ENCODE assay signal across 8 cellular contexts in the genomic region with DNA sequence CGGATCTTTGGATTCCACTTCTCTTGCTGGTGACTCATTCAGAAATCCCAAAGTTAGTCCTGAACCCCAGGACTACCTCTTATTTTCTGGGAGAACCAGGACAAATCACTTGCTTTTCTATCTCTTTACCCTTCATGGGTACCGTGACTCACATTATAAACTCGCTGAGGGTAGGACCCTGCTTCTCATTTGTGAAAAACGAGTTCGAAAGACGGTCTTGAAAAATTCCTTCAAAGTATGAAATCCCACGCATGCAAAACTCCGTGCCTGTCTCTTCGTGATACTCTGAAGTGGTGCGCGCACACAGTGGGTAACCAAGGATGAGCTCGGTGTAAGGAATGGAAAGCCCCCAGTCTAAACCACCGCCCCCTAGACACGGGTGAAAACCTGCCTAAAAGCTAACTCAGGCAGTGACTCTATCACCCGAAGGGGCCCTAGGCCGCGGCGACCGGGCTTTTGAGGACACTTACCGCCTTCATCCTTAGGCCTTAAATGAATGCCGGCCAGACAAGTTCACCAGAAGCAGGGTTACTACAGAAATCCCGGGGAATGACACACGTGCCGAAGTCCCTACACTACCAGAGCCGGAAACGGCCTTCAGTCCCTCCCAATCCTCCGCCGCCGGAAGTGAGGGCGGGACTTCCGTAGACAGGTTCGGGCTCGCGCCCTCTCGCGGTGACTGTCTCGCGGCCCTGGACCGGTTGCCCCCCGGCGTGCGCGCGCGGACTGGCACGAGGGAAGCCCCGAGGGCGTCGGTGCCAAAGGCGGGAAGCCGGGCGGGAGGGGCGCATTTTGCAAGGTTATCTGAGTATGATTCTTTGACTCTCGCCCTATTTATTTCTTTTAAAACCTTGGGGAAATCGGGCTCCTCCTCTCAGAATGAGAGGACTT. TPM values are rescaled to one million over a fixed set of nuclear protein-coding genes. Genes with fewer than 3 reads are reported as not detected.
A peak's percentile ranks its signal among the peaks of the same experiment; 100 is the strongest.
DNase-seq lines count a peak whose midpoint lies in the region; ATAC-seq and TF ChIP-seq lines count a peak whose summit lies in the region.

A gene with protein sequence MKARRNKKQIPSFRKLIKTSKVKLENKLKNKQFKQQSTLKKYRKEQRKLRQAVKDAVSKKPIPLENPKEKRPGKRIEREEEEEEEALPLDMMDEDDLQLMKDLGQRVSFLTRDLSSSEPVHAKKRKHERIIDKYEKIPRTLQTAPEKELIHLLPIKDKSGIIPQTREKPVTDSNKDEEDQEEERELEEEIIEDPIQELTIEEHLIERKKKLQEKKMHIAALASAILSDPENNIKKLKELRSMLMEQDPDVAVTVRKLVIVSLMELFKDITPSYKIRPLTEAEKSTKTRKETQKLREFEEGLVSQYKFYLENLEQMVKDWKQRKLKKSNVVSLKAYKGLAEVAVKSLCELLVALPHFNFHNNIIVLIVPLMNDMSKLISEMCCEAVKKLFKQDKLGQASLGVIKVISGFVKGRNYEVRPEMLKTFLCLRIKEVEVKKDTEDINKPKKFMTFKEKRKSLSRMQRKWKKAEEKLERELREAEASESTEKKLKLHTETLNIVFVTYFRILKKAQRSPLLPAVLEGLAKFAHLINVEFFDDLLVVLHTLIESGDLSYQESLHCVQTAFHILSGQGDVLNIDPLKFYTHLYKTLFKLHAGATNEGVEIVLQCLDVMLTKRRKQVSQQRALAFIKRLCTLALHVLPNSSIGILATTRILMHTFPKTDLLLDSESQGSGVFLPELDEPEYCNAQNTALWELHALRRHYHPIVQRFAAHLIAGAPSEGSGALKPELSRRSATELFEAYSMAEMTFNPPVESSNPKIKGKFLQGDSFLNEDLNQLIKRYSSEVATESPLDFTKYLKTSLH (minus strand): TSS at position 580 of the 891 bp plus-strand sequence. CDS start 101 bp downstream, at position 479.

- H3K4me3 ChIP-seq in ascending aorta (peak within 1 kb of the TSS; percentile 55 to 72), right cardiac atrium (ENCODE audit: low read length) (peak within 1 kb of the TSS; percentile 89), uterus (peak within 1 kb of the TSS; percentile 56 to 75)

- TF ChIP-seq CTCF in ascending aorta (IDR thresholded peaks at IDR 0.05) = peak; percentile 73 to 94 (median 88)
- peak; percentile 84 to 95 (median 94) for TF ChIP-seq CTCF in uterus (IDR thresholded peaks at IDR 0.05)

- H3K36me3 ChIP-seq in ascending aorta (peaks cover 0 to 6% of the 10 kb centered on the region in 2 donors), uterus (no peaks in the 10 kb centered on the region)

- H3K4me1 ChIP-seq in ascending aorta = peaks cover 3 to 11% of the 10 kb centered on the region in 2 donors
- H3K4me1 ChIP-seq in right cardiac atrium (ENCODE audit: control insufficient read depth, insufficient read depth, low read length) = no peaks in the 10 kb centered on the region
- peaks cover 0 to 13% of the 10 kb centered on the region in 2 donors for H3K4me1 ChIP-seq in uterus

- intact Hi-C loops in ascending aorta (cut with DNase I) = loop anchor here (1.0 to 2.0 kb wide), 2 partner anchors 40 to 82 kb away; partner anchors contain the start of gene TBC1D12
- intact Hi-C loops in right cardiac atrium (cut with DNase I) = loop anchor here in 3 of 4 donors (5.0 to 10.0 kb wide), 2 partner anchors 80 to 82 kb away; no protein-coding TSS in a partner anchor
- intact Hi-C loops in uterus (cut with DNase I; ENCODE audit: low total_unique reads) = no loop called here

- ATAC-seq in GM18498 (IDR thresholded peaks at IDR 0.05; ENCODE audit: unreplicated experiment) = peak; percentile 99
- ATAC-seq in HG02885 (IDR thresholded peaks at IDR 0.05; ENCODE audit: poor library complexity, unreplicated experiment) = peak; percentile 100
- ATAC-seq in right cardiac atrium = peak; percentile 100

- no peaks in the 10 kb centered on the region for H3K9me3 ChIP-seq in ascending aorta
- no peaks in the 10 kb centered on the region for H3K9me3 ChIP-seq in right cardiac atrium (ENCODE audit: control insufficient read depth, low read length)
- no peaks in the 10 kb centered on the region for H3K9me3 ChIP-seq in uterus

- under 1% methylated on average over 55 of the region's 55 CpGs for WGBS in right cardiac atrium

- H3K27me3 ChIP-seq in ascending aorta = no peaks in the 10 kb centered on the region
- no peaks in the 10 kb centered on the region for H3K27me3 ChIP-seq in right cardiac atrium (ENCODE audit: control insufficient read depth, insufficient read depth)
- no peaks in the 10 kb centered on the region for H3K27me3 ChIP-seq in uterus

- peak within 1 kb of the TSS; percentile 35 to 69 for H3K27ac ChIP-seq in ascending aorta
- H3K27ac ChIP-seq in right cardiac atrium (ENCODE audit: low read length) = peak within 1 kb of the TSS; percentile 69
- peak within 1 kb of the TSS; percentile 68 to 72 for H3K27ac ChIP-seq in uterus

- peak in 1 of 2 donors; percentile 39 for TF ChIP-seq POLR2A in uterus (IDR thresholded peaks at IDR 0.05)

- DNase-seq in NCI-H187 (lab: John Stamatoyannopoulos, UW) (peak; percentile 70 to 86), T-helper 2 cell (peak; percentile 91 to 96 (median 94)), ascending aorta (ENCODE audit: low spot score in 2 of 2) (peak; percentile 70 to 98), right cardiac atrium (peak; percentile 97 to 99 (median 98)), pulmonary artery endothelial cell (ENCODE audit: low read depth, low spot score) (peak; percentile 79), uterus (peak; percentile 94 to 95)

RNA-seq across cellular contexts. Expression of the gene that starts here (rescaled TPM):
- total RNA-seq in ascending aorta (7.9 TPM), right cardiac atrium (10 to 100 TPM in 3 of 4 donors, 1 to 10 TPM in 1; 7.9 to 12.8 (median 11.6) TPM), pulmonary artery endothelial cell (25.7 and 35.3 TPM in 2 replicates), uterus (10 to 100 TPM in 2 of 4 donors, 1 to 10 TPM in 2; 6.2 to 48.7 (median 16.7) TPM)
- 3.3 TPM for polyA plus RNA-seq in right cardiac atrium

Comparison
In these comparisons a context has a peak if more than half of its experiments do, and no peak if none do; other contexts are left out.
1. Peak in every context shown above with its lines: DNase-seq, ATAC-seq, H3K4me3 ChIP-seq and H3K27ac ChIP-seq.